5 cellular contexts compared by ENCODE assay signal in genomic region chr17:18507729-18508128, GRCh38. TPM values are rescaled to one million over a fixed set of nuclear protein-coding genes. Genes with fewer than 3 reads are reported as not detected.
"Had no signal": no experiment of that assay in that cellular context is flagged by ENCODE, and none has a peak within 500 bp of the region (broad histone marks: within the 10 kb centered on the region; RNA-seq: fewer than 3 reads in every experiment).

No MANE protein-coding gene starts in this region.

RNA-seq across cellular contexts. Expression of gene LGALS9C, which starts 31.1 kb away (rescaled TPM):
- total RNA-seq: GM23338, H1, H9, HT-29, IMR-90 had no signal
- polyA plus RNA-seq: GM23338, IMR-90 had no signal
